8 cellular contexts compared by ENCODE assay signal in the genomic region with DNA sequence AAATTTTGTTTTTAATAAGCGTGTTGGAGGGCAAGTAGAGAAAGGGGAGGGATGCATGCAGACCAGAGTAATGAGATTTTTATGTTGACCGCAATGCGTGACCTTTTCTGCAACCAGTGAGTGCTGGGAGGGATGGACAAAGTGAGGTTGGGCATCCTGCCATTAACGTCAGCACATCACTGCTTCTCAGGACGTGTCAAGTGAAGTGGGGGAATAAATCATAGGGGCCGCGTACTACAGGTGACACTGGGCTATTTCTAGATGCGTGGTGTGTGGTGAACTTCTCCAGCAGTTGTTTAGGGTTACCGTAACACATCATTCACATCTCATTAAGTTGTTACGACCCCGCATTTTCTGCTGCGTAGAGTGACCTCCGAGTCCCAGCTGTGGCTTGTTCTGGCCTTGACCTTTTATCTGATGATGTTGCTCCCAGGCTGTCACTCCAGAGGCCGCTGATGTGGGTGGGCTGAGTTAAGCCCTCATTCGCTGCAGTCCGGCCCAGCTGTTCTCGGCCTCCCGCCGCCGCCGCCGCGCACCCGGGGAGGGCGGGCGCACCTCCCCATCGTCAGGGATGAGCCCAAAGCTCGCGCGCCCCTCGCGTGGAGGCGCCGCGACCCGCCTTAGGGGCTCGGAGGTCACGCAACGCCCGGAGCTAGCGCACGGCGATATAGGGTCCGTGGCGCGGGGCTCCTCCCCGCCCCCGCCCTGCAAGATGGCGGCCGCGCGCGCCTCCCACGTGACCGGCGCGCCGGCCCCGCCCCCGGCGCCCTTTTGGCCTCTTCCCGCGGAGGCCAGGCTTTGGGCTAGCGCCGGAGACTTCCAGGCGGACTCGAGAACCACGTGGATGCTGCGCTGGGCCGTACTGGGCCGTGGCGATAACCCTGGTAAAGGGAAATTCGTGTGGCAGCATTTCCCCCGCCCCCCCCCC. TPM values are rescaled to one million over a fixed set of nuclear protein-coding genes. Genes with fewer than 3 reads are reported as not detected.
A peak's percentile ranks its signal among the peaks of the same experiment; 100 is the strongest.
DNase-seq lines count a peak whose midpoint lies in the region; ATAC-seq and TF ChIP-seq lines count a peak whose summit lies in the region.

No MANE protein-coding gene starts in this region.

- in situ Hi-C loops in astrocyte of the cerebellum (cut with HindIII; ENCODE audit: low sequenced_read_pairs), result no loop called here

- intact Hi-C loops in aorta (cut with DNase I), result loop anchor here (5.0 kb wide), 2 partner anchors 89 to 191 kb away; a partner anchor contains a TSS

- H3K27me3 ChIP-seq in aorta (ENCODE audit: control insufficient read depth in 1 of 2, insufficient read depth in 2 of 2, low read length in 1 of 2), result no peaks in the 10 kb centered on the region

- DNase-seq in D341Med (ENCODE audit: low spot score), result peak; percentile 93
- peak; percentile 83 for DNase-seq in NCI-H1105 treated with DMSO at 0.1 percent for 48 hours (lab: John Stamatoyannopoulos, UW)
- DNase-seq in T-helper 2 cell, result peak; percentile 46 to 85 (median 58)
- peak; percentile 63 for DNase-seq in astrocyte of the cerebellum (ENCODE audit: low read depth)
- peak; percentile 66 to 69 for DNase-seq in hippocampal formation (lab: John Stamatoyannopoulos, UW)
- DNase-seq in retina, result peak; percentile 93
- peak; percentile 92 to 93 for DNase-seq in aorta

- H3K36me3 ChIP-seq in aorta (ENCODE audit: control insufficient read depth in 1 of 2, insufficient read depth in 2 of 2, low read length in 1 of 2), result no peaks in the 10 kb centered on the region

- WGBS in aorta, 2 donors, result 1% methylated on average over 51 to 74 of the region's 74 CpGs

- no peaks in the 10 kb centered on the region for H3K9me3 ChIP-seq in aorta (ENCODE audit: control insufficient read depth, low read length)

- H3K4me3 ChIP-seq in astrocyte of the cerebellum (ENCODE audit: low read depth, low read length) (peak overlapping the region; percentile 72), aorta (ENCODE audit: low read length in 2 of 2) (peak overlapping the region; percentile 89 to 97)

- ATAC-seq in GM21786 (IDR thresholded peaks at IDR 0.05; ENCODE audit: unreplicated experiment) (peak; percentile 13), aorta (ENCODE audit: low FRiP score) (peak; percentile 77)

- H3K4me1 ChIP-seq in aorta (ENCODE audit: control insufficient read depth in 1 of 2, insufficient read depth in 2 of 2, low read length in 2 of 2), result no peaks in the 10 kb centered on the region

- no peak for TF ChIP-seq CTCF in astrocyte of the cerebellum (IDR thresholded peaks at IDR 0.05; ENCODE audit: low read depth, low read length, missing control alignments)

- H3K27ac ChIP-seq in aorta (ENCODE audit: low read depth in 1 of 2, low read length in 2 of 2), result peak overlapping the region; percentile 38 to 100

RNA-seq across cellular contexts. Expression of a gene that starts 3.5 kb away (rescaled TPM):
- 10 to 100 TPM; 33.5 to 34.7 TPM for total RNA-seq in aorta
- 1 to 10 TPM; 6.9 to 7.0 TPM for polyA plus RNA-seq in aorta

Comparison
In these comparisons a context has a peak if more than half of its experiments do, and no peak if none do; other contexts are left out.
1. Peak in every context shown above with its lines: DNase-seq, ATAC-seq, H3K4me3 ChIP-seq and H3K27ac ChIP-seq.